Comparison of ENCODE assay signal across 8 cellular contexts in the genomic region with DNA sequence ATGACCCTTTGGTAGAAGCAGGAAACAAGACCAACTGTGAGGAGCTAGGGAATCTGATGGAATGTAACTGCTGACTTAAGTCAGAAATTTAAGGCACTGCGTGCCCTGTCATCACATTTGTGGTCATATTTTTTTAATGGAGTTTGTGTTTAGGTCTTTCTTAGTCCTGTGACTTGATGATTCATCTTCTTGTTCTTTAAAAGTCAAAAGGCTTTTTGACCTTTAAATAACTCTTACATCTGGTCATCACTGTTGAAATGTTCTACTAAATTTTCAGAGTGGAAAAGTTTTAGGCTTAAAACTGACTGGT. TPM values are rescaled to one million over a fixed set of nuclear protein-coding genes. Genes with fewer than 3 reads are reported as not detected.
A peak's percentile ranks its signal among the peaks of the same experiment; 100 is the strongest.
DNase-seq lines count a peak whose midpoint lies in the region; ATAC-seq and TF ChIP-seq lines count a peak whose summit lies in the region.

No MANE protein-coding gene starts in this region.

- CTCF ChIA-PET in PC-3 (lab: Charles Lee) = no interaction called here

- H3K36me3 Mint-ChIP-seq in endothelial cell (ENCODE audit: low read depth, unreplicated experiment) = peaks cover 9% of the 10 kb centered on the region

- peak overlapping the region; percentile 13; the same call in 1 of the 2 replicates for H3K4me2 ChIP-seq in PC-3 (ENCODE audit: low read length)
- peak overlapping the region; percentile 56 for H3K4me2 ChIP-seq in osteoblast (ENCODE audit: insufficient read depth, low read length)

- H3K27me3 Mint-ChIP-seq in endothelial cell (ENCODE audit: unreplicated experiment) = no peaks in the 10 kb centered on the region

- H3K36me3 ChIP-seq in PC-3 (ENCODE audit: low read depth, low read length) (peaks cover 38% of the 10 kb centered on the region), osteoblast (ENCODE audit: insufficient read depth, low read length) (peaks cover 22% of the 10 kb centered on the region)

- H3K9me2 ChIP-seq in PC-3 (replicated peaks; ENCODE audit: low read length) = no peaks in the 10 kb centered on the region

- BruUV-seq in PC-3 (replicated peaks; lab: Mats Ljungman, UMichigan) = no TSS peak

- no peaks in the 10 kb centered on the region for H3K9me3 Mint-ChIP-seq in endothelial cell (ENCODE audit: unreplicated experiment)

- TF ChIP-seq CTCF in AG10803 (conservative IDR thresholded peaks at IDR 0.05; ENCODE audit: low read length) (no peak), PC-3 (conservative IDR thresholded peaks at IDR 0.05; ENCODE audit: low read depth, low read length) (no peak), endothelial cell (IDR thresholded peaks at IDR 0.05; ENCODE audit: unreplicated experiment) (no peak), osteoblast (IDR thresholded peaks at IDR 0.05; ENCODE audit: extremely low read depth, low read depth, low read length) (no peak)

- H3F3A ChIP-seq in PC-3 (ENCODE audit: low read length, unreplicated experiment) = no peaks in the 10 kb centered on the region

- H3K27ac ChIP-seq in PC-3 (ENCODE audit: low read length) (peak overlapping the region; percentile 72), osteoblast (ENCODE audit: low read depth, low read length) (peak overlapping the region; percentile 93)

- no peak overlapping the region for H2AFZ ChIP-seq in PC-3 (ENCODE audit: low read length)
- no peak overlapping the region for H2AFZ ChIP-seq in osteoblast (ENCODE audit: low read length)

- peaks cover 21% of the 10 kb centered on the region for H3K4me1 Mint-ChIP-seq in endothelial cell (ENCODE audit: unreplicated experiment)

- no peak overlapping the region for H3K4me3 Mint-ChIP-seq in endothelial cell (ENCODE audit: unreplicated experiment)

- H3K4me1 ChIP-seq in PC-3 (ENCODE audit: insufficient read depth, low read length) (peaks cover 16% of the 10 kb centered on the region), osteoblast (ENCODE audit: insufficient read depth, low read length) (peaks cover 39% of the 10 kb centered on the region)

- peak overlapping the region; percentile 76 for H3K27ac Mint-ChIP-seq in endothelial cell (ENCODE audit: unreplicated experiment)

- H3K79me2 ChIP-seq in PC-3 (ENCODE audit: low read length) (no peaks in the 10 kb centered on the region), osteoblast (ENCODE audit: insufficient read depth, low read length) (no peaks in the 10 kb centered on the region)

- H3K27me3 ChIP-seq in PC-3 (ENCODE audit: low read length) = no peaks in the 10 kb centered on the region
- H3K27me3 ChIP-seq in osteoblast (ENCODE audit: insufficient read depth, low read length) = no peaks in the 10 kb centered on the region

- intact Hi-C loops in PC-3 (cut with micrococcal nuclease) = loop anchor here (2.0 kb wide), 3 partner anchors 29 to 57 kb away; no protein-coding TSS in a partner anchor

- H3K4me3 ChIP-seq in AG10803 (ENCODE audit: low read length) = no peak overlapping the region
- H3K4me3 ChIP-seq in PC-3 (ENCODE audit: low read length) = no peak overlapping the region
- no peak overlapping the region for H3K4me3 ChIP-seq in osteoblast (ENCODE audit: insufficient read depth, low read length)

- H4K20me1 ChIP-seq in PC-3 (ENCODE audit: low read length) (no peaks in the 10 kb centered on the region), osteoblast (ENCODE audit: insufficient read depth, low read length) (no peaks in the 10 kb centered on the region)

- DNase-seq in AG10803 (ENCODE audit: low read depth) = peak; percentile 99
- peak; percentile 64 for DNase-seq in PC-3
- no peak for DNase-seq in endothelial cell (ENCODE audit: low spot score)
- peak; percentile 75 for DNase-seq in osteoblast (ENCODE audit: insufficient read length, low spot score, missing footprints)
- DNase-seq in anterior cingulate cortex (lab: John Stamatoyannopoulos, UW) = no peak

- POLR2A ChIA-PET in PC-3 (lab: Charles Lee; ENCODE audit: unreplicated experiment) = interaction anchor here (0.7 kb wide), 1 partner anchor 41 kb away, joined by 3 read pairs; no protein-coding TSS in a partner anchor

- peak; percentile 88 for ATAC-seq in PC-3
- ATAC-seq in HG02610 (IDR thresholded peaks at IDR 0.05; ENCODE audit: unreplicated experiment) = no peak
- no peak for ATAC-seq in GM19395 (IDR thresholded peaks at IDR 0.05; ENCODE audit: unreplicated experiment)
- ATAC-seq in GM18870 (IDR thresholded peaks at IDR 0.05; ENCODE audit: unreplicated experiment) = no peak

- no peak overlapping the region for H3K9ac ChIP-seq in PC-3 (ENCODE audit: low read length)

- H3K9me3 ChIP-seq in PC-3 (ENCODE audit: low read length) (no peaks in the 10 kb centered on the region), osteoblast (ENCODE audit: low read depth, low read length) (no peaks in the 10 kb centered on the region)

RNA-seq across cellular contexts. Expression of a gene that starts 36.4 kb away (rescaled TPM):
- total RNA-seq in PC-3 (2014; rRNA removed) = 12.8 and 23.4 TPM in 2 replicates
- total RNA-seq in endothelial cell (ENCODE audit: unreplicated experiment) = 18.3 TPM
- 221 and 240 TPM in 2 replicates for total RNA-seq in osteoblast

RNA-seq across cellular contexts. Expression of a gene that starts 37.1 kb away (rescaled TPM):
- total RNA-seq in PC-3 (2014; rRNA removed) (not detected in 2 replicates), endothelial cell (ENCODE audit: unreplicated experiment) (0.80 TPM), osteoblast (2.9 and 5.3 TPM in 2 replicates)

Comparison
In these comparisons a context has a peak if more than half of its experiments do, and no peak if none do; other contexts are left out.
1. DNase-seq: peak in AG10803 (single experiment), PC-3 (single experiment) and osteoblast (single experiment); none in endothelial cell (single experiment) and anterior cingulate cortex (0 of 58).